Comparison of ENCODE assay signal across 17 cellular contexts in the genomic region with DNA sequence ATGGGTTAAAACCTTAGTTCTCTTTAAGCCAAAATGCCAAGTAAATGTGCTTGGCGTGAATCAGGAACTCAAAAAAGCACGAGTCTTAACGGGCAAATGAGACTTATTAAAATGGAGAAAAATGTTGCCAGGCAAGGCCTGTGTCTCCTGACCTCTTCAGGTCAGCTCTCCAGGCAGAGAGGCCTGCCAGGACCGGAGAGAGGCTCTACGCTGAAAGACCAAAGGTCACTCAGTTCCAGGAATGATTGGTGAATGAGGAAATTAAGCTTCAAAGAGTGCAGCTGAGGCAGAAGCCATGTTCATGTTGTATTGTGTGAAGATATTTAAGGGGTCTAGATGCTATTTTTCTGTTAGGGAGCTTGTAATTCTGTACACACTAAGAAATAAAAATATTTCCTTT.
DNase-seq lines count a peak whose midpoint lies in the region; TF ChIP-seq lines count a peak whose summit lies in the region.
"Had no signal": no experiment of that assay in that cellular context is flagged by ENCODE, and none has a peak within 500 bp of the region (broad histone marks: within the 10 kb centered on the region; RNA-seq: fewer than 3 reads in every experiment).

No MANE protein-coding gene starts in this region.

- peak overlapping the region in 1 of 2 donors; percentile 48 for H3K27ac ChIP-seq in liver (ENCODE audit: low read depth in 1 of 2, low read length in 2 of 2)
- H3K27ac ChIP-seq: ascending aorta, GM23248, SJSA1, tibial artery had no signal

- 14% methylated on average over 5 of the region's 5 CpGs for WGBS in liver

- no peak for TF ChIP-seq CTCF in liver (IDR thresholded peaks at IDR 0.05; ENCODE audit: low read depth, low read length, missing input control)

- peak; percentile 30 to 35 for TF ChIP-seq RAD21 in liver (IDR thresholded peaks at IDR 0.05)

- H3K36me3 ChIP-seq in MG63: no peaks in the 10 kb centered on the region
- H3K36me3 ChIP-seq in liver (ENCODE audit: control insufficient read depth in 4 of 4, insufficient read depth in 3 of 4, low read depth in 1 of 4, low read length in 3 of 4): no peaks in the 10 kb centered on the region
- H3K36me3 ChIP-seq: ascending aorta, SJSA1, tibial artery had no signal

- H3K27me3 ChIP-seq in MG63: no peaks in the 10 kb centered on the region
- H3K27me3 ChIP-seq in liver (ENCODE audit: control insufficient read depth in 4 of 4, insufficient read depth in 4 of 4, low read length in 3 of 4): no peaks in the 10 kb centered on the region
- H3K27me3 ChIP-seq: ascending aorta, SJSA1, tibial artery had no signal

- no peak overlapping the region for H3K9ac ChIP-seq in liver (ENCODE audit: low read depth in 1 of 2, low read length in 2 of 2)
- H3K9ac ChIP-seq: GM23248 had no signal

- H3K4me1 ChIP-seq in liver (ENCODE audit: control insufficient read depth in 4 of 4, insufficient read depth in 4 of 4, low read length in 3 of 4): peaks cover 7 to 39% (median 28%) of the 10 kb centered on the region in 4 donors
- H3K4me1 ChIP-seq: ascending aorta had no signal

- no peaks in the 10 kb centered on the region for H3K9me3 ChIP-seq in MG63
- no peaks in the 10 kb centered on the region for H3K9me3 ChIP-seq in liver (ENCODE audit: control insufficient read depth in 4 of 4, low read length in 3 of 4)
- H3K9me3 ChIP-seq: ascending aorta, SJSA1, tibial artery had no signal

- DNase-seq in DMS53 (lab: John Stamatoyannopoulos, UW): peak; percentile 70
- DNase-seq in MG63: peak; percentile 18
- peak; percentile 49 for DNase-seq in renal cortical epithelial cell (ENCODE audit: low read depth)
- DNase-seq in activated gamma-delta T cell treated with Interleukin-2 at 50 U/mL for 16 hours: no peak
- DNase-seq in NCI-H446 (lab: John Stamatoyannopoulos, UW): no peak
- no peak for DNase-seq in midbrain (lab: John Stamatoyannopoulos, UW)
- DNase-seq in NCI-H2081 treated with DMSO at 0.1 percent for 48 hours (lab: John Stamatoyannopoulos, UW): no peak
- DNase-seq: activated CD8-positive, alpha-beta T cell treated with anti-CD3 and anti-CD28 coated beads for 36 hours; activated naive CD4-positive, alpha-beta T cell treated with anti-CD3 and anti-CD28 coated beads, Interleukin-2, amount 10 ng/mL, durations not matched to agents 7 days and 5 days; activated T-cell treated with anti-CD3 and anti-CD28 coated beads, Interleukin-2, amount 50 U/mL, for 24 hours; GM23248; mesenchymal stem cell; T-helper 2 cell had no signal

- H3K4me3 ChIP-seq in MG63: no peak overlapping the region
- H3K4me3 ChIP-seq in liver (ENCODE audit: low read depth in 1 of 3, low read length in 3 of 3): no peak overlapping the region
- H3K4me3 ChIP-seq: ascending aorta, GM23248, SJSA1, tibial artery had no signal

TF ChIP-seq in liver, 16 proteins besides CTCF, POLR2A, EP300 and RAD21:
- no peak for TF ChIP-seq TAF1 (conservative IDR thresholded peaks at IDR 0.05)
- no peak for TF ChIP-seq GABPA (IDR thresholded peaks at IDR 0.05 in 1 of 2, conservative IDR thresholded peaks at IDR 0.05 in 1 of 2)
- no peak for TF ChIP-seq FOXA2 (IDR thresholded peaks at IDR 0.05)
- TF ChIP-seq, protein P1, sequence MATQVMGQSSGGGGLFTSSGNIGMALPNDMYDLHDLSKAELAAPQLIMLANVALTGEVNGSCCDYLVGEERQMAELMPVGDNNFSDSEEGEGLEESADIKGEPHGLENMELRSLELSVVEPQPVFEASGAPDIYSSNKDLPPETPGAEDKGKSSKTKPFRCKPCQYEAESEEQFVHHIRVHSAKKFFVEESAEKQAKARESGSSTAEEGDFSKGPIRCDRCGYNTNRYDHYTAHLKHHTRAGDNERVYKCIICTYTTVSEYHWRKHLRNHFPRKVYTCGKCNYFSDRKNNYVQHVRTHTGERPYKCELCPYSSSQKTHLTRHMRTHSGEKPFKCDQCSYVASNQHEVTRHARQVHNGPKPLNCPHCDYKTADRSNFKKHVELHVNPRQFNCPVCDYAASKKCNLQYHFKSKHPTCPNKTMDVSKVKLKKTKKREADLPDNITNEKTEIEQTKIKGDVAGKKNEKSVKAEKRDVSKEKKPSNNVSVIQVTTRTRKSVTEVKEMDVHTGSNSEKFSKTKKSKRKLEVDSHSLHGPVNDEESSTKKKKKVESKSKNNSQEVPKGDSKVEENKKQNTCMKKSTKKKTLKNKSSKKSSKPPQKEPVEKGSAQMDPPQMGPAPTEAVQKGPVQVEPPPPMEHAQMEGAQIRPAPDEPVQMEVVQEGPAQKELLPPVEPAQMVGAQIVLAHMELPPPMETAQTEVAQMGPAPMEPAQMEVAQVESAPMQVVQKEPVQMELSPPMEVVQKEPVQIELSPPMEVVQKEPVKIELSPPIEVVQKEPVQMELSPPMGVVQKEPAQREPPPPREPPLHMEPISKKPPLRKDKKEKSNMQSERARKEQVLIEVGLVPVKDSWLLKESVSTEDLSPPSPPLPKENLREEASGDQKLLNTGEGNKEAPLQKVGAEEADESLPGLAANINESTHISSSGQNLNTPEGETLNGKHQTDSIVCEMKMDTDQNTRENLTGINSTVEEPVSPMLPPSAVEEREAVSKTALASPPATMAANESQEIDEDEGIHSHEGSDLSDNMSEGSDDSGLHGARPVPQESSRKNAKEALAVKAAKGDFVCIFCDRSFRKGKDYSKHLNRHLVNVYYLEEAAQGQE (IDR thresholded peaks at IDR 0.05): peak; percentile 51
- TF ChIP-seq, protein P2, sequence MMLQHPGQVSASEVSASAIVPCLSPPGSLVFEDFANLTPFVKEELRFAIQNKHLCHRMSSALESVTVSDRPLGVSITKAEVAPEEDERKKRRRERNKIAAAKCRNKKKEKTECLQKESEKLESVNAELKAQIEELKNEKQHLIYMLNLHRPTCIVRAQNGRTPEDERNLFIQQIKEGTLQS (IDR thresholded peaks at IDR 0.05): peak; percentile 65
- peak in 1 of 2 donors; percentile 34 for TF ChIP-seq EGR1 (IDR thresholded peaks at IDR 0.05; ENCODE audit: low read depth in 2 of 2)
- TF ChIP-seq HNF4A (conservative IDR thresholded peaks at IDR 0.05): peak; percentile 92 to 95
- TF ChIP-seq YY1 (IDR thresholded peaks at IDR 0.05): peak; percentile 92
- TF ChIP-seq NR2F2 (IDR thresholded peaks at IDR 0.05): peak; percentile 92
- TF ChIP-seq, protein P3, sequence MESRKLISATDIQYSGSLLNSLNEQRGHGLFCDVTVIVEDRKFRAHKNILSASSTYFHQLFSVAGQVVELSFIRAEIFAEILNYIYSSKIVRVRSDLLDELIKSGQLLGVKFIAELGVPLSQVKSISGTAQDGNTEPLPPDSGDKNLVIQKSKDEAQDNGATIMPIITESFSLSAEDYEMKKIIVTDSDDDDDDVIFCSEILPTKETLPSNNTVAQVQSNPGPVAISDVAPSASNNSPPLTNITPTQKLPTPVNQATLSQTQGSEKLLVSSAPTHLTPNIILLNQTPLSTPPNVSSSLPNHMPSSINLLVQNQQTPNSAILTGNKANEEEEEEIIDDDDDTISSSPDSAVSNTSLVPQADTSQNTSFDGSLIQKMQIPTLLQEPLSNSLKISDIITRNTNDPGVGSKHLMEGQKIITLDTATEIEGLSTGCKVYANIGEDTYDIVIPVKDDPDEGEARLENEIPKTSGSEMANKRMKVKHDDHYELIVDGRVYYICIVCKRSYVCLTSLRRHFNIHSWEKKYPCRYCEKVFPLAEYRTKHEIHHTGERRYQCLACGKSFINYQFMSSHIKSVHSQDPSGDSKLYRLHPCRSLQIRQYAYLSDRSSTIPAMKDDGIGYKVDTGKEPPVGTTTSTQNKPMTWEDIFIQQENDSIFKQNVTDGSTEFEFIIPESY (IDR thresholded peaks at IDR 0.05): peak; percentile 34
- TF ChIP-seq RXRA (IDR thresholded peaks at IDR 0.05): peak; percentile 84 to 87
- TF ChIP-seq HNF4G (IDR thresholded peaks at IDR 0.05): peak; percentile 83
- TF ChIP-seq SP1 (IDR thresholded peaks at IDR 0.05): peak; percentile 90
- TF ChIP-seq JUND (IDR thresholded peaks at IDR 0.05): peak; percentile 75
- TF ChIP-seq FOXA1 (IDR thresholded peaks at IDR 0.05): peak; percentile 41
- TF ChIP-seq, protein P4, sequence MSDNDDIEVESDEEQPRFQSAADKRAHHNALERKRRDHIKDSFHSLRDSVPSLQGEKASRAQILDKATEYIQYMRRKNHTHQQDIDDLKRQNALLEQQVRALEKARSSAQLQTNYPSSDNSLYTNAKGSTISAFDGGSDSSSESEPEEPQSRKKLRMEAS (IDR thresholded peaks at IDR 0.05): peak; percentile 41

Comparison
In these comparisons a context has a peak if more than half of its experiments do, and no peak if none do; other contexts are left out.
1. DNase-seq: peak in DMS53 (single experiment), MG63 (single experiment) and renal cortical epithelial cell (single experiment); none in activated gamma-delta T cell treated with Interleukin-2 at 50 U/mL for 16 hours (single experiment), NCI-H446 (0 of 2), midbrain (single experiment) and NCI-H2081 treated with DMSO at 0.1 percent for 48 hours (single experiment).